Comparison of ENCODE assay signal across 11 cellular contexts in the genomic region with DNA sequence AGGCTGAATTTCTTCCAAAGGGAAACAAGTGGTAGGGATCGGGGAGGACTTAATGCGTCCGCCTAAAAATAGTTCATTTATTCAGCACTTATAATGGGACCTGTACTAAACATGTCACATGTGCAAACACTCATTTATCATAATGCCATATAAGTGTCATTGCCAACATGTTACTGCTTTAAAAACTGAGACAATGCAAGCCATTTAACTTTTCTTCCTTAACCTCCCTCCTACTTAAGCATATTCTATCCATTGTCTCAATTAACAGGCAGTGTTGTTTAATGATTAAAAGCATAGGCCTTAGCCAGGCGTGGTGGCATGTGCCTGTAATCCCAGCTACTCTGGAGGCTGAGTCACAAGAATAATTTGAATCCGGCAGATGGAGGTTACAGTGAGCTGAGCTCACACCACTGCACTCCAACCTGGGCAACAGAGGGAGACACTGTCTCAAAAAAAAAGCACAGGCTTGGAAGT. TPM values are rescaled to one million over a fixed set of nuclear protein-coding genes. Genes with fewer than 3 reads are reported as not detected.
A peak's percentile ranks its signal among the peaks of the same experiment; 100 is the strongest.
DNase-seq lines count a peak whose midpoint lies in the region; ATAC-seq, FAIRE-seq and TF ChIP-seq lines count a peak whose summit lies in the region.
"Had no signal": no experiment of that assay in that cellular context is flagged by ENCODE, and none has a peak within 500 bp of the region (broad histone marks: within the 10 kb centered on the region; RNA-seq: fewer than 3 reads in every experiment).

No MANE protein-coding gene starts in this region.

- H3K9me3 Mint-ChIP-seq in stimulated activated memory B cell treated with anti-CD40 and anti-IgM and Interleukin-4, amounts not matched to agents 10 μg/mL and 1 μg/mL and 100 μg/mL, for 72 hours, result no peaks in the 10 kb centered on the region

- no peak for TF ChIP-seq POLR2A in uterus (IDR thresholded peaks at IDR 0.05)

- ATAC-seq in mucosa of descending colon, result peak; percentile 90
- ATAC-seq in stimulated activated memory B cell treated with anti-CD40 and anti-IgM and Interleukin-4, amounts not matched to agents 10 μg/mL and 1 μg/mL and 100 μg/mL, for 72 hours, result no peak

- H3K27me3 Mint-ChIP-seq in stimulated activated memory B cell treated with anti-CD40 and anti-IgM and Interleukin-4, amounts not matched to agents 10 μg/mL and 1 μg/mL and 100 μg/mL, for 72 hours, result no peaks in the 10 kb centered on the region

- H3K9me3 ChIP-seq in mucosa of descending colon (no peaks in the 10 kb centered on the region), uterus (no peaks in the 10 kb centered on the region)
- H3K9me3 ChIP-seq: ascending aorta had no signal

- H3K27ac Mint-ChIP-seq in stimulated activated memory B cell treated with anti-CD40 and anti-IgM and Interleukin-4, amounts not matched to agents 10 μg/mL and 1 μg/mL and 100 μg/mL, for 72 hours, result no peak overlapping the region

- H3K4me1 ChIP-seq in mucosa of descending colon (ENCODE audit: low read depth) (peaks cover 17% of the 10 kb centered on the region), uterus (no peaks in the 10 kb centered on the region)

- H3K36me3 Mint-ChIP-seq in stimulated activated memory B cell treated with anti-CD40 and anti-IgM and Interleukin-4, amounts not matched to agents 10 μg/mL and 1 μg/mL and 100 μg/mL, for 72 hours, result peaks cover 12% of the 10 kb centered on the region

- TF ChIP-seq CTCF in D721Med (IDR thresholded peaks at IDR 0.05; ENCODE audit: insufficient read depth, missing control alignments) (peak; percentile 8), cardiac fibroblast (IDR thresholded peaks at IDR 0.05; ENCODE audit: low read depth, low read length) (peak; percentile 11), mucosa of descending colon (IDR thresholded peaks at IDR 0.05) (no peak), coronary artery (IDR thresholded peaks at IDR 0.05) (no peak), uterus (IDR thresholded peaks at IDR 0.05) (no peak)

- no peak overlapping the region for H3K4me3 Mint-ChIP-seq in stimulated activated memory B cell treated with anti-CD40 and anti-IgM and Interleukin-4, amounts not matched to agents 10 μg/mL and 1 μg/mL and 100 μg/mL, for 72 hours

- H3K4me3 ChIP-seq in cardiac fibroblast (replicated peaks in 1 of 2; ENCODE audit: low read depth in 2 of 2, low read length in 2 of 2), result no peak overlapping the region
- H3K4me3 ChIP-seq in mucosa of descending colon, result no peak overlapping the region
- H3K4me3 ChIP-seq in coronary artery, result no peak overlapping the region
- H3K4me3 ChIP-seq in uterus, result no peak overlapping the region
- H3K4me3 ChIP-seq: ascending aorta had no signal

- H3K36me3 ChIP-seq in mucosa of descending colon (ENCODE audit: low read depth) (no peaks in the 10 kb centered on the region), uterus (no peaks in the 10 kb centered on the region)

- DNase-seq in D721Med (ENCODE audit: insufficient read length, low spot score) (no peak), NCI-H1694 (lab: John Stamatoyannopoulos, UW) (peak; percentile 36), cardiac fibroblast (ENCODE audit: low read depth in 2 of 2) (peak; percentile 10 to 66), mucosa of descending colon (no peak), NCI-H526 treated with DMSO at 0.1 percent for 48 hours (lab: John Stamatoyannopoulos, UW) (no peak), coronary artery (ENCODE audit: low spot score) (no peak), uterus (no peak)
- DNase-seq: activated CD4-positive, alpha-beta T cell treated with anti-CD3 and anti-CD28 coated beads, Interleukin-2, amount 50 U/mL, for 4 hours; RPMI8226 had no signal

- peak; percentile 89 for FAIRE-seq in D721Med (lab: Jason Lieb, UNC)

- no peaks in the 10 kb centered on the region for H3K4me1 Mint-ChIP-seq in stimulated activated memory B cell treated with anti-CD40 and anti-IgM and Interleukin-4, amounts not matched to agents 10 μg/mL and 1 μg/mL and 100 μg/mL, for 72 hours

- intact Hi-C loops in mucosa of descending colon (cut with DNase I, micrococcal nuclease) (no loop called here), uterus (cut with DNase I; ENCODE audit: low total_unique reads) (no loop called here)

- no peak overlapping the region for H3K27ac ChIP-seq in coronary artery
- H3K27ac ChIP-seq in uterus, result no peak overlapping the region
- H3K27ac ChIP-seq: ascending aorta had no signal

- H3K27me3 ChIP-seq in uterus, result no peaks in the 10 kb centered on the region
- H3K27me3 ChIP-seq: ascending aorta had no signal

RNA-seq across cellular contexts. Expression of a gene that starts 13.5 kb away (rescaled TPM):
- 10 to 100 TPM; 55.4 to 79.3 (median 56.5) TPM for total RNA-seq in mucosa of descending colon
- total RNA-seq in uterus, result 100 to 1,000 TPM in 3 of 4 donors, 10 to 100 TPM in 1; 99.9 to 291 (median 160) TPM

RNA-seq across cellular contexts. Expression of a gene that starts 49.6 kb away (rescaled TPM):
- total RNA-seq in mucosa of descending colon (10 to 100 TPM; 14.9 to 16.3 (median 15.1) TPM), uterus (10 to 100 TPM in 3 of 4 donors, 1 to 10 TPM in 1; 3.1 to 48.9 (median 17.5) TPM)

Comparison
In these comparisons a context has a peak if more than half of its experiments do, and no peak if none do; other contexts are left out.
1. DNase-seq: peak in NCI-H1694 (single experiment) and cardiac fibroblast (2 of 2); none in D721Med (single experiment), mucosa of descending colon (0 of 3), NCI-H526 treated with DMSO at 0.1 percent for 48 hours (single experiment), coronary artery (single experiment) and uterus (0 of 2).
2. CTCF ChIP-seq: peak in D721Med (single experiment) and cardiac fibroblast (single experiment); none in mucosa of descending colon (single experiment), coronary artery (single experiment) and uterus (0 of 4).